16 cellular contexts compared by ENCODE assay signal in genomic region chr7:34761627-34762026, GRCh38.
"Had no signal": no experiment of that assay in that cellular context is flagged by ENCODE, and none has a peak within 500 bp of the region (broad histone marks: within the 10 kb centered on the region; RNA-seq: fewer than 3 reads in every experiment).

No MANE protein-coding gene starts in this region.

- H3K4me1 ChIP-seq: esophagus muscularis mucosa had no signal

- ATAC-seq: activated CD4-positive, CD25-positive, alpha-beta regulatory T cell treated with anti-CD3 and anti-CD28 coated beads, Interleukin-2, amount 50 U/mL, for 24 hours; activated naive CD4-positive, alpha-beta T cell treated with anti-CD3 and anti-CD28 coated beads, Interleukin-2, amount 50 U/mL, for 72 hours; left lobe of liver; mucosa of descending colon; naive thymus-derived CD8-positive, alpha-beta T cell; right cardiac atrium had no signal

- FAIRE-seq: endometrium, islet of Langerhans had no signal

- H3K4me3 ChIP-seq: esophagus muscularis mucosa, mucosa of descending colon had no signal

- H3K27me3 ChIP-seq: esophagus muscularis mucosa had no signal

- DNase-seq: activated CD4-positive, alpha-beta T cell treated with anti-CD3 and anti-CD28 coated beads, Interleukin-2, amount 50 U/mL, for 4 hours; activated T-cell treated with anti-CD3 and anti-CD28 coated beads, Interleukin-2, amount 50 U/mL, for 1 hour; foreskin melanocyte; head of caudate nucleus; mammary epithelial cell; mucosa of descending colon; naive thymus-derived CD8-positive, alpha-beta T cell; right cardiac atrium; stimulated activated CD4-positive, alpha-beta T cell treated with anti-CD3 and anti-CD28 coated beads, Interleukin-1b, Interleukin-23, amount 100 ng/mL, for 48 hours; stimulated activated naive CD4-positive, alpha-beta T cell had no signal

- H3K9me3 ChIP-seq: esophagus muscularis mucosa, mucosa of descending colon had no signal

- H3K27ac ChIP-seq: esophagus muscularis mucosa had no signal

- H3K36me3 ChIP-seq: esophagus muscularis mucosa had no signal
